In genomic region chrX:1537031-1537715, GRCh38 we compare ENCODE assay signal across 8 cellular contexts. TPM values are rescaled to one million over a fixed set of nuclear protein-coding genes. Genes with fewer than 3 reads are reported as not detected.
DNase-seq lines count a peak whose midpoint lies in the region; ATAC-seq and TF ChIP-seq lines count a peak whose summit lies in the region.

Gene P2RY8 (minus strand): TSS chrX:1537185. CDS start chrX:1466558, 70,627 bp downstream.

- no peaks in the 10 kb centered on the region for H3K9me3 Mint-ChIP-seq in central memory CD8-positive, alpha-beta T cell

- H3K36me3 Mint-ChIP-seq in central memory CD8-positive, alpha-beta T cell (ENCODE audit: insufficient read depth): peaks cover 46% of the 10 kb centered on the region

- no peaks in the 10 kb centered on the region for H3K27me3 Mint-ChIP-seq in central memory CD8-positive, alpha-beta T cell

- peak within 1 kb of the TSS; percentile 47 for H3K4me3 ChIP-seq in upper lobe of right lung

- TF ChIP-seq CTCF in GM10266 (IDR thresholded peaks at IDR 0.05; ENCODE audit: control insufficient read depth, insufficient read depth, low read depth, missing control alignments) (peak; percentile 71), omental fat pad (IDR thresholded peaks at IDR 0.05) (no peak), upper lobe of right lung (IDR thresholded peaks at IDR 0.05) (no peak)

- H3K4me1 ChIP-seq in upper lobe of right lung: no peaks in the 10 kb centered on the region

- H3K27ac Mint-ChIP-seq in central memory CD8-positive, alpha-beta T cell (ENCODE audit: low read depth): peak within 1 kb of the TSS; percentile 98

- peak; percentile 58 for DNase-seq in GM10266 (ENCODE audit: extremely low spot score)
- DNase-seq in activated CD4-positive, CD25-positive, alpha-beta regulatory T cell treated with anti-CD3 and anti-CD28 coated beads, Interleukin-2, amount 50 U/mL, for 16 hours (ENCODE audit: low read depth, low spot score): peak; percentile 57
- DNase-seq in central memory CD8-positive, alpha-beta T cell (ENCODE audit: low spot score in 2 of 2): peak; percentile 60 to 84
- DNase-seq in omental fat pad (ENCODE audit: low spot score): peak; percentile 62
- peak; percentile 72 for DNase-seq in upper lobe of right lung
- DNase-seq in HPDE6-E6E7 (ENCODE audit: extremely low spot score): no peak

- H3K27me3 ChIP-seq in upper lobe of right lung: no peaks in the 10 kb centered on the region

- peak; percentile 63 for ATAC-seq in GM21619 (IDR thresholded peaks at IDR 0.05; ENCODE audit: unreplicated experiment)
- ATAC-seq in central memory CD8-positive, alpha-beta T cell (replicated peaks; ENCODE audit: extremely low read depth, poor library complexity, severe bottlenecking): peak; percentile 84
- ATAC-seq in omental fat pad (ENCODE audit: low FRiP score): no peak
- peak; percentile 78 for ATAC-seq in upper lobe of right lung

- peak within 1 kb of the TSS; percentile 94 for H3K27ac ChIP-seq in KOPT-K1 (ENCODE audit: low read depth, low read length, poor library complexity, severe bottlenecking)
- peak within 1 kb of the TSS; percentile 72 for H3K27ac ChIP-seq in upper lobe of right lung

- peaks cover 25% of the 10 kb centered on the region for H3K4me1 Mint-ChIP-seq in central memory CD8-positive, alpha-beta T cell

- H3K9me3 ChIP-seq in KOPT-K1 (ENCODE audit: insufficient read depth, low read length, poor library complexity, severe bottlenecking) (no peaks in the 10 kb centered on the region), upper lobe of right lung (no peaks in the 10 kb centered on the region)

- intact Hi-C loops in upper lobe of right lung (cut with DNase I): no loop called here

- H3K36me3 ChIP-seq in KOPT-K1 (ENCODE audit: insufficient read depth, low read length): peaks cover 10% of the 10 kb centered on the region
- no peaks in the 10 kb centered on the region for H3K36me3 ChIP-seq in upper lobe of right lung

- H3K4me3 Mint-ChIP-seq in central memory CD8-positive, alpha-beta T cell: peak within 1 kb of the TSS; percentile 98

RNA-seq across cellular contexts. Expression of gene P2RY8, which starts in this region (rescaled TPM):
- total RNA-seq in omental fat pad (1 to 10 TPM; 1.7 to 5.5 (median 2.9) TPM), upper lobe of right lung (3.1 TPM)
